24 cellular contexts compared by ENCODE assay signal in the genomic region with DNA sequence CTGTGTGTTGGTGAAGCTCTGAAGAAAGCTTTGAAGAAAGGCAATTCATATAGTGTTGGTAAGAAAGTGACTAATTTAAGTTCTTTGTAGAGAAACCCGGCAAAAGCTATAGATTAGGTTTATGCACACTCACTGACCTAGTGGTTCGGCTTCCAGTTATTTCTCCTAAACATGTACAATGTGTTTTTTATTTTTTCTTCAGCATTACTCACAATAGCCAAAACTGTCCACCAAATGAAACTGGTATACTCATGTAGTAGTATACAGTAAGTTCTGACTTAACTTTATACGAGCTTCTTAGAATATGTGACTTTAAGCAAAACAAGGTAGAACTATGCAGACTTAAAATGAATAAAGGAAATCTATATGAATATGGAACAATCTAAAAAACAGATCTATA.
"Had no signal": no experiment of that assay in that cellular context is flagged by ENCODE, and none has a peak within 500 bp of the region (broad histone marks: within the 10 kb centered on the region; RNA-seq: fewer than 3 reads in every experiment).

No MANE protein-coding gene starts in this region.

- H3K9me3 ChIP-seq: Peyer's patch had no signal

- H3K9ac ChIP-seq: KMS-11 had no signal

- DNase-seq: Kasumi-1; MM.1S; NCI-H1092 treated with DMSO at 0.1 percent for 48 hours; NCI-H1436; NCI-H187; NCI-H2029; NCI-H2081 treated with DMSO at 0.1 percent for 48 hours; NCI-H2171; NCI-H226; NCI-H446; NCI-H510A; NCI-H524 treated with DMSO at 0.1 percent for 48 hours; NCI-H69; NCI-H774; NK-92 treated with Interleukin-12 subunit alpha and Interleukin-12 subunit beta, amount 100 ng/mL, for 24 hours; PC-9; Peyer's patch; SHP77 treated with DMSO at 0.1 percent for 48 hours; SJCRH30 had no signal

- H3K27me3 ChIP-seq: Peyer's patch, SJCRH30 had no signal

- H3K4me1 ChIP-seq: Peyer's patch, SJCRH30 had no signal

- H3K27ac ChIP-seq: HL-60, KMS-11, PC-9, Peyer's patch, SJCRH30 had no signal

- H3K27me3 Mint-ChIP-seq: IgD-negative memory B cell had no signal

- H3K4me3 Mint-ChIP-seq: IgD-negative memory B cell had no signal

- H3K4me3 ChIP-seq: K562, PC-9, Peyer's patch, SJCRH30 had no signal

- ATAC-seq: K562, Right ventricle myocardium inferior had no signal

- H3K27ac Mint-ChIP-seq: IgD-negative memory B cell had no signal
